2 cellular contexts compared by ENCODE assay signal in genomic region chr1:206679738-206680211, GRCh38.
TF ChIP-seq lines count a peak whose summit lies in the region.

No MANE protein-coding gene starts in this region.

TF ChIP-seq in HepG2, 621 proteins besides CTCF, POLR2A, EP300 and RAD21:
- TF ChIP-seq ZNF180 (CRISPR knock-in tag; IDR thresholded peaks at IDR 0.05; ENCODE audit: borderline replicate concordance, low read depth) (no peak), ZNF34 (CRISPR knock-in tag; IDR thresholded peaks at IDR 0.05; ENCODE audit: borderline replicate concordance) (no peak), NFATC3 (CRISPR knock-in tag; IDR thresholded peaks at IDR 0.05) (no peak), BHLHE40 (IDR thresholded peaks at IDR 0.05; ENCODE audit: low read length) (no peak), ZNF772 (CRISPR knock-in tag; IDR thresholded peaks at IDR 0.05) (no peak), TOPORS (CRISPR knock-in tag; IDR thresholded peaks at IDR 0.05) (no peak)

TF ChIP-seq in HEK293T, 16 proteins besides CTCF, POLR2A, EP300 and RAD21:
- no peak for TF ChIP-seq FOXM1 (IDR thresholded peaks at IDR 0.05; ENCODE audit: borderline replicate concordance)
- no peak for TF ChIP-seq ELF4 (IDR thresholded peaks at IDR 0.05)
- no peak for TF ChIP-seq L3MBTL2 (conservative IDR thresholded peaks at IDR 0.05)
- no peak for TF ChIP-seq ZNF384 (IDR thresholded peaks at IDR 0.05)
